ENCODE assay signal across 1 cellular context in genomic region chr5:958701-959571, GRCh38.
TF ChIP-seq lines count a peak whose summit lies in the region.

No MANE protein-coding gene starts in this region.

TF ChIP-seq in HepG2, 621 proteins besides CTCF, POLR2A, EP300 and RAD21 (continued from another document):
- TF ChIP-seq MXD1 (CRISPR knock-in tag; IDR thresholded peaks at IDR 0.05): no peak
